Comparison of ENCODE assay signal across 8 cellular contexts in genomic region chr12:42299392-42300308, GRCh38. TPM values are rescaled to one million over a fixed set of nuclear protein-coding genes. Genes with fewer than 3 reads are reported as not detected.
DNase-seq lines count a peak whose midpoint lies in the region; ATAC-seq and TF ChIP-seq lines count a peak whose summit lies in the region.

No MANE protein-coding gene starts in this region.

- peaks cover 0 to 3% (median 0%) of the 10 kb centered on the region in 12 donors for H3K9me3 ChIP-seq in heart left ventricle
- H3K9me3 ChIP-seq in transverse colon: no peaks in the 10 kb centered on the region
- H3K9me3 ChIP-seq in adrenal gland (replicated peaks in 1 of 3): no peaks in the 10 kb centered on the region

- H3K27ac ChIP-seq in heart left ventricle: no peak overlapping the region
- peak overlapping the region in 1 of 4 donors; percentile 46 for H3K27ac ChIP-seq in transverse colon
- no peak overlapping the region for H3K27ac ChIP-seq in adrenal gland

- peak; percentile 77 for ATAC-seq in GM19438 (IDR thresholded peaks at IDR 0.05; ENCODE audit: low read depth, unreplicated experiment)
- peak; percentile 84 for ATAC-seq in HG03442 (IDR thresholded peaks at IDR 0.05; ENCODE audit: unreplicated experiment)
- ATAC-seq in heart left ventricle: no peak

- H3K27me3 ChIP-seq in heart left ventricle (no peaks in the 10 kb centered on the region), transverse colon (no peaks in the 10 kb centered on the region), adrenal gland (no peaks in the 10 kb centered on the region)

- 79 to 87% (median 83%) methylated on average over 8 of the region's 8 CpGs for WGBS in heart left ventricle, 4 donors
- WGBS in transverse colon (ENCODE audit: low coverage in 1 of 2), 2 donors: 62 to 71% methylated on average over 4 to 8 of the region's 8 CpGs
- WGBS in adrenal gland, 4 donors: 78 to 87% (median 85%) methylated on average over 8 of the region's 8 CpGs

- DNase-seq in AG10803 (ENCODE audit: low read depth) (peak; percentile 33), activated T-cell treated with anti-CD3 and anti-CD28 coated beads for 48 hours (ENCODE audit: low read depth) (peak; percentile 54), heart left ventricle (no peak), transverse colon (no peak), adrenal gland (no peak)
- peak; percentile 39 to 65 for DNase-seq in stimulated activated CD4-positive, alpha-beta T cell treated with anti-CD3 and anti-CD28 coated beads, Interleukin-12 subunit alpha, Interleukin-12 subunit beta, amount 100 ng/mL, for 24 hours (ENCODE audit: low read depth in 2 of 2)

- TF ChIP-seq EP300 in transverse colon (IDR thresholded peaks at IDR 0.05; ENCODE audit: low read depth): no peak

- TF ChIP-seq CTCF in AG10803 (conservative IDR thresholded peaks at IDR 0.05; ENCODE audit: low read length) (no peak), heart left ventricle (IDR thresholded peaks at IDR 0.05) (no peak), transverse colon (IDR thresholded peaks at IDR 0.05) (no peak), adrenal gland (IDR thresholded peaks at IDR 0.05) (no peak)

- H3K4me3 ChIP-seq in AG10803 (ENCODE audit: low read length) (no peak overlapping the region), heart left ventricle (no peak overlapping the region), transverse colon (no peak overlapping the region), adrenal gland (no peak overlapping the region)

- TF ChIP-seq POLR2A in heart left ventricle (IDR thresholded peaks at IDR 0.05) (no peak), transverse colon (IDR thresholded peaks at IDR 0.05) (no peak), adrenal gland (IDR thresholded peaks at IDR 0.05) (no peak)

- H3K36me3 ChIP-seq in heart left ventricle (no peaks in the 10 kb centered on the region), transverse colon (no peaks in the 10 kb centered on the region), adrenal gland (replicated peaks in 1 of 2) (no peaks in the 10 kb centered on the region)

- intact Hi-C loops in heart left ventricle (cut with DNase I): no loop called here
- intact Hi-C loops in transverse colon (cut with DNase I; ENCODE audit: low total_unique reads): no loop called here
- intact Hi-C loops in adrenal gland (cut with DNase I): no loop called here

- H3K4me1 ChIP-seq in heart left ventricle: no peaks in the 10 kb centered on the region
- H3K4me1 ChIP-seq in transverse colon: no peaks in the 10 kb centered on the region
- no peaks in the 10 kb centered on the region for H3K4me1 ChIP-seq in adrenal gland (replicated peaks in 1 of 2)

- in situ Hi-C loops in transverse colon (cut with MboI; ENCODE audit: low pct_ligation_motif_present in 1 of 4, low pct_unique_long_range_greater_than_20kb in 1 of 4, low sequenced_read_pairs in 3 of 4): no loop called here

RNA-seq across cellular contexts. Expression of gene ZCRB1, which starts 26.2 kb away (rescaled TPM):
- total RNA-seq in heart left ventricle (10 to 100 TPM; 30.8 to 69.0 (median 56.2) TPM), transverse colon (10 to 100 TPM in 3 of 4 donors, 1 to 10 TPM in 1; 3.4 to 22.7 (median 15.2) TPM), adrenal gland (10 to 100 TPM; 23.5 to 65.2 (median 50.6) TPM)
- polyA plus RNA-seq in heart left ventricle (10 to 100 TPM; 28.1 to 41.2 TPM), adrenal gland (100 to 1,000 TPM in 1 of 3 donors, 10 to 100 TPM in 2; 73.3 to 110 (median 95.9) TPM)

RNA-seq across cellular contexts. Expression of gene PPHLN1, which starts 26.3 kb away (rescaled TPM):
- total RNA-seq in heart left ventricle: 10 to 100 TPM; 25.5 to 41.1 (median 35.6) TPM
- polyA plus RNA-seq in heart left ventricle: 10 to 100 TPM; 21.4 to 35.6 TPM
- total RNA-seq in transverse colon: 100 to 1,000 TPM in 1 of 4 donors, 10 to 100 TPM in 3; 44.9 to 324 (median 59.6) TPM
- 10 to 100 TPM; 34.0 to 74.4 (median 52.6) TPM for total RNA-seq in adrenal gland
- 10 to 100 TPM; 22.5 to 71.1 (median 33.6) TPM for polyA plus RNA-seq in adrenal gland

Comparison
In these comparisons a context has a peak if more than half of its experiments do, and no peak if none do; other contexts are left out.
1. DNase-seq: peak in AG10803 (single experiment), activated T-cell treated with anti-CD3 and anti-CD28 coated beads for 48 hours (single experiment) and stimulated activated CD4-positive, alpha-beta T cell treated with anti-CD3 and anti-CD28 coated beads, Interleukin-12 subunit alpha, Interleukin-12 subunit beta, amount 100 ng/mL, for 24 hours (2 of 2); none in heart left ventricle (0 of 5), transverse colon (single experiment) and adrenal gland (0 of 7).
2. ATAC-seq: peak in GM19438 (single experiment) and HG03442 (single experiment); none in heart left ventricle (0 of 4).